ENCODE assay signal across 18 cellular contexts in genomic region chr20:45426621-45427020, GRCh38. TPM values are rescaled to one million over a fixed set of nuclear protein-coding genes. Genes with fewer than 3 reads are reported as not detected.
DNase-seq lines count a peak whose midpoint lies in the region; ATAC-seq and TF ChIP-seq lines count a peak whose summit lies in the region.
"Had no signal": no experiment of that assay in that cellular context is flagged by ENCODE, and none has a peak within 500 bp of the region (broad histone marks: within the 10 kb centered on the region; RNA-seq: fewer than 3 reads in every experiment).

No MANE protein-coding gene starts in this region.

- peak overlapping the region in 58 of 59 donors; percentile 20 to 100 (median 95) for H3K27ac ChIP-seq in dorsolateral prefrontal cortex
- H3K27ac ChIP-seq: cardiac muscle cell, uterus had no signal

- ATAC-seq in stimulated activated effector memory CD8-positive, alpha-beta T cell treated with anti-CD3 and anti-CD28 coated beads, Interleukin-12 subunit alpha, Interleukin-12 subunit beta, amount 100 ng/mL, for 72 hours, result no peak
- no peak for ATAC-seq in GM21825 (IDR thresholded peaks at IDR 0.05; ENCODE audit: unreplicated experiment)
- ATAC-seq: activated CD4-positive, CD25-positive, alpha-beta regulatory T cell treated with anti-CD3 and anti-CD28 coated beads, Interleukin-2, amount 50 U/mL, for 24 hours; stimulated activated naive B cell treated with anti-CD40 and anti-IgM and Interleukin-4, amounts not matched to agents 10 μg/mL and 1 μg/mL and 100 μg/mL, for 72 hours had no signal

- intact Hi-C loops in dorsolateral prefrontal cortex (cut with DNase I), result no loop called here

- H3K27ac Mint-ChIP-seq in activated T-cell treated with anti-CD3 and anti-CD28 coated beads, Interleukin-2, amount 50 U/mL, for 24 hours, result peak overlapping the region; percentile 26
- H3K27ac Mint-ChIP-seq in stimulated activated effector memory CD8-positive, alpha-beta T cell treated with anti-CD3 and anti-CD28 coated beads, Interleukin-12 subunit alpha, Interleukin-12 subunit beta, amount 100 ng/mL, for 72 hours, result peak overlapping the region; percentile 27
- H3K27ac Mint-ChIP-seq: activated naive CD4-positive, alpha-beta T cell treated with anti-CD3 and anti-CD28 coated beads, Interleukin-2, amount 50 U/mL, for 24 hours; endodermal cell; stimulated activated naive B cell treated with anti-CD40 and anti-IgM and Interleukin-4, amounts not matched to agents 10 μg/mL and 1 μg/mL and 100 μg/mL, for 72 hours had no signal

- H3K4me3 Mint-ChIP-seq in activated T-cell treated with anti-CD3 and anti-CD28 coated beads, Interleukin-2, amount 50 U/mL, for 24 hours, result no peak overlapping the region
- no peak overlapping the region for H3K4me3 Mint-ChIP-seq in stimulated activated effector memory CD8-positive, alpha-beta T cell treated with anti-CD3 and anti-CD28 coated beads, Interleukin-12 subunit alpha, Interleukin-12 subunit beta, amount 100 ng/mL, for 72 hours
- H3K4me3 Mint-ChIP-seq: activated naive CD4-positive, alpha-beta T cell treated with anti-CD3 and anti-CD28 coated beads, Interleukin-2, amount 50 U/mL, for 24 hours; endodermal cell; stimulated activated naive B cell treated with anti-CD40 and anti-IgM and Interleukin-4, amounts not matched to agents 10 μg/mL and 1 μg/mL and 100 μg/mL, for 72 hours; T-cell had no signal

- no peak overlapping the region for H3K4me3 ChIP-seq in dorsolateral prefrontal cortex
- H3K4me3 ChIP-seq: cardiac muscle cell, uterus had no signal

- no peak for DNase-seq in activated T-cell treated with anti-CD3 and anti-CD28 coated beads, Interleukin-2, amount 50 U/mL, for 24 hours
- no peak for DNase-seq in activated T-cell treated with anti-CD3 and anti-CD28 coated beads, Interleukin-2, amount 50 U/mL, for 1 hour
- DNase-seq in dorsolateral prefrontal cortex, result peak in 8 of 10 donors; percentile 15 to 81 (median 68)
- no peak for DNase-seq in stimulated activated effector memory CD8-positive, alpha-beta T cell treated with anti-CD3 and anti-CD28 coated beads, Interleukin-12 subunit alpha, Interleukin-12 subunit beta, amount 100 ng/mL, for 72 hours (ENCODE audit: low spot score in 2 of 2)
- no peak for DNase-seq in NK-92 treated with Interleukin-12 subunit alpha and Interleukin-12 subunit beta, amount 100 ng/mL, for 24 hours (lab: John Stamatoyannopoulos, UW)
- DNase-seq: endodermal cell; foreskin melanocyte; mammary epithelial cell; NCI-H1694 treated with DMSO at 0.1 percent for 48 hours; NCI-H524 treated with DMSO at 0.1 percent for 48 hours; stimulated activated naive B cell treated with anti-CD40 and anti-IgM and Interleukin-4, amounts not matched to agents 10 μg/mL and 1 μg/mL and 100 μg/mL, for 72 hours; T-cell; uterus had no signal

- peaks cover 72% of the 10 kb centered on the region for H3K36me3 Mint-ChIP-seq in activated T-cell treated with anti-CD3 and anti-CD28 coated beads, Interleukin-2, amount 50 U/mL, for 24 hours (ENCODE audit: low read depth)
- H3K36me3 Mint-ChIP-seq in stimulated activated effector memory CD8-positive, alpha-beta T cell treated with anti-CD3 and anti-CD28 coated beads, Interleukin-12 subunit alpha, Interleukin-12 subunit beta, amount 100 ng/mL, for 72 hours, result peaks cover 62% of the 10 kb centered on the region

- H3K4me1 Mint-ChIP-seq in activated T-cell treated with anti-CD3 and anti-CD28 coated beads, Interleukin-2, amount 50 U/mL, for 24 hours (ENCODE audit: low read depth), result no peaks in the 10 kb centered on the region
- H3K4me1 Mint-ChIP-seq in stimulated activated effector memory CD8-positive, alpha-beta T cell treated with anti-CD3 and anti-CD28 coated beads, Interleukin-12 subunit alpha, Interleukin-12 subunit beta, amount 100 ng/mL, for 72 hours, result no peaks in the 10 kb centered on the region
- H3K4me1 Mint-ChIP-seq: activated naive CD4-positive, alpha-beta T cell treated with anti-CD3 and anti-CD28 coated beads, Interleukin-2, amount 50 U/mL, for 24 hours; T-cell had no signal

- no peak for TF ChIP-seq CTCF in dorsolateral prefrontal cortex (IDR thresholded peaks at IDR 0.05 in 54 of 56, conservative IDR thresholded peaks at IDR 0.05 in 2 of 56; ENCODE audit: low read depth in 1 of 56, partially characterized antibody in 56 of 56)

- H3K27me3 Mint-ChIP-seq in activated T-cell treated with anti-CD3 and anti-CD28 coated beads, Interleukin-2, amount 50 U/mL, for 24 hours, result no peaks in the 10 kb centered on the region
- H3K27me3 Mint-ChIP-seq: activated naive CD4-positive, alpha-beta T cell treated with anti-CD3 and anti-CD28 coated beads, Interleukin-2, amount 50 U/mL, for 24 hours; stimulated activated naive B cell treated with anti-CD40 and anti-IgM and Interleukin-4, amounts not matched to agents 10 μg/mL and 1 μg/mL and 100 μg/mL, for 72 hours; T-cell had no signal

- no peaks in the 10 kb centered on the region for H3K9me3 Mint-ChIP-seq in activated T-cell treated with anti-CD3 and anti-CD28 coated beads, Interleukin-2, amount 50 U/mL, for 24 hours
- no peaks in the 10 kb centered on the region for H3K9me3 Mint-ChIP-seq in stimulated activated effector memory CD8-positive, alpha-beta T cell treated with anti-CD3 and anti-CD28 coated beads, Interleukin-12 subunit alpha, Interleukin-12 subunit beta, amount 100 ng/mL, for 72 hours
- H3K9me3 Mint-ChIP-seq: activated naive CD4-positive, alpha-beta T cell treated with anti-CD3 and anti-CD28 coated beads, Interleukin-2, amount 50 U/mL, for 24 hours; endodermal cell; stimulated activated naive B cell treated with anti-CD40 and anti-IgM and Interleukin-4, amounts not matched to agents 10 μg/mL and 1 μg/mL and 100 μg/mL, for 72 hours; T-cell had no signal

- H3K27me3 ChIP-seq in dorsolateral prefrontal cortex, result no peaks in the 10 kb centered on the region
- H3K27me3 ChIP-seq: cardiac muscle cell, uterus had no signal

RNA-seq across cellular contexts. Expression of gene PIGT, which starts 10.7 kb away (rescaled TPM):
- total RNA-seq in dorsolateral prefrontal cortex, result 100 to 1,000 TPM in 6 of 120 experiments, 10 to 100 TPM in 114; 56.0 to 148 (median 76.4) TPM

RNA-seq across cellular contexts. Expression of gene DBNDD2, which starts 18.5 kb away (rescaled TPM):
- total RNA-seq in dorsolateral prefrontal cortex, result 1,000 to 10,000 TPM in 2 of 120 experiments, 100 to 1,000 TPM in 118; 113 to 1,403 (median 322) TPM

RNA-seq across cellular contexts. Expression of gene WFDC2, which starts 42.9 kb away (rescaled TPM):
- 10 to 100 TPM in 59 of 120 experiments, 1 to 10 TPM in 61; 2.7 to 22.3 (median 9.9) TPM for total RNA-seq in dorsolateral prefrontal cortex
- total RNA-seq: skeletal muscle tissue had no signal

RNA-seq across cellular contexts. Expression of gene TP53TG5, which starts 48.5 kb away (rescaled TPM):
- 10 to 100 TPM in 83 of 120 experiments, 1 to 10 TPM in 37; 1.0 to 82.8 (median 15.3) TPM for total RNA-seq in dorsolateral prefrontal cortex
- total RNA-seq: mammary epithelial cell, skeletal muscle tissue had no signal

Comparison
In these comparisons a context has a peak if more than half of its experiments do, and no peak if none do; other contexts are left out.
1. DNase-seq: peak in dorsolateral prefrontal cortex (8 of 10); none in activated T-cell treated with anti-CD3 and anti-CD28 coated beads, Interleukin-2, amount 50 U/mL, for 24 hours (single experiment), activated T-cell treated with anti-CD3 and anti-CD28 coated beads, Interleukin-2, amount 50 U/mL, for 1 hour (single experiment), stimulated activated effector memory CD8-positive, alpha-beta T cell treated with anti-CD3 and anti-CD28 coated beads, Interleukin-12 subunit alpha, Interleukin-12 subunit beta, amount 100 ng/mL, for 72 hours (0 of 2) and NK-92 treated with Interleukin-12 subunit alpha and Interleukin-12 subunit beta, amount 100 ng/mL, for 24 hours (single experiment).